In genomic region chr6:19795211-19795610, GRCh38 we compare ENCODE assay signal across 28 cellular contexts. TPM values are rescaled to one million over a fixed set of nuclear protein-coding genes. Genes with fewer than 3 reads are reported as not detected.
DNase-seq lines count a peak whose midpoint lies in the region; ATAC-seq, FAIRE-seq and TF ChIP-seq lines count a peak whose summit lies in the region.
"Had no signal": no experiment of that assay in that cellular context is flagged by ENCODE, and none has a peak within 500 bp of the region (broad histone marks: within the 10 kb centered on the region; RNA-seq: fewer than 3 reads in every experiment).

No MANE protein-coding gene starts in this region.

- H3K27ac ChIP-seq in small intestine (ENCODE audit: low read depth in 1 of 2, low read length in 1 of 2): no peak overlapping the region
- H3K27ac ChIP-seq: 22Rv1, HL-60, KMS-11, SJCRH30 had no signal

- H3K27me3 ChIP-seq in small intestine (ENCODE audit: control insufficient read depth in 2 of 2, insufficient read depth in 2 of 2, low read length in 2 of 2): peaks cover 0 to 2% of the 10 kb centered on the region in 2 donors
- H3K27me3 ChIP-seq: SJCRH30 had no signal

- H3K4me1 ChIP-seq in small intestine (ENCODE audit: control insufficient read depth in 2 of 2, insufficient read depth in 1 of 2, low read depth in 1 of 2, low read length in 1 of 2): peaks cover 0 to 3% of the 10 kb centered on the region in 2 donors
- H3K4me1 ChIP-seq: BE2C, HAP-1, SJCRH30 had no signal

- no peak overlapping the region for H3K4me3 Mint-ChIP-seq in T-cell
- H3K4me3 Mint-ChIP-seq: CD14-positive monocyte; CD8-positive, alpha-beta memory T cell; IgD-negative memory B cell had no signal

- H3K9me3 ChIP-seq in small intestine (ENCODE audit: control insufficient read depth, low read depth): no peaks in the 10 kb centered on the region
- H3K9me3 ChIP-seq: BE2C, HAP-1, SJCRH30 had no signal

- no peak for TF ChIP-seq CTCF in epithelial cell of esophagus (IDR thresholded peaks at IDR 0.05; ENCODE audit: insufficient read depth, low read depth, low read length, missing control alignments)

- DNase-seq in NCI-H146 (lab: John Stamatoyannopoulos, UW): peak; percentile 7
- DNase-seq in NCI-H146 treated with DMSO at 0.1 percent for 48 hours (lab: John Stamatoyannopoulos, UW; ENCODE audit: unreplicated experiment): no peak
- DNase-seq in RCC 7860 (ENCODE audit: low spot score): peak; percentile 31
- DNase-seq in epithelial cell of esophagus (ENCODE audit: low read depth): peak; percentile 2
- no peak for DNase-seq in small intestine
- DNase-seq in T-cell: no peak
- no peak for DNase-seq in NCI-H1092 (lab: John Stamatoyannopoulos, UW)
- DNase-seq: ACHN; BE2C; CD8-positive, alpha-beta memory T cell; DMS153; GOT3; NCI-H1092 treated with DMSO at 0.1 percent for 48 hours; NCI-H1436; NCI-H1930; NCI-H2107; NCI-H524; NCI-H82; SJCRH30 had no signal

- no peak for ATAC-seq in GM19397 (IDR thresholded peaks at IDR 0.05; ENCODE audit: unreplicated experiment)
- no peak for ATAC-seq in T-cell (replicated peaks in 1 of 4)
- ATAC-seq: Right ventricle myocardium inferior had no signal

- CTCF ChIA-PET in T-cell (lab: Charles Lee): interaction anchor here in 1 of 2 donors (0.6 kb wide), 1 partner anchor 22 kb away, joined by 3 read pairs; no protein-coding TSS in a partner anchor

- H3K4me1 Mint-ChIP-seq in T-cell: no peaks in the 10 kb centered on the region
- H3K4me1 Mint-ChIP-seq: CD14-positive monocyte; CD8-positive, alpha-beta memory T cell; IgD-negative memory B cell had no signal

- H3K27ac Mint-ChIP-seq in T-cell: no peak overlapping the region
- H3K27ac Mint-ChIP-seq: CD14-positive monocyte; CD8-positive, alpha-beta memory T cell had no signal

- H3K36me3 Mint-ChIP-seq in T-cell: no peaks in the 10 kb centered on the region
- H3K36me3 Mint-ChIP-seq: CD14-positive monocyte, IgD-negative memory B cell had no signal

- peaks cover 4 to 10% (median 10%) of the 10 kb centered on the region in 3 donors for H3K9me3 Mint-ChIP-seq in T-cell

- H3K27me3 Mint-ChIP-seq in T-cell: peaks cover 0 to 5% of the 10 kb centered on the region in 2 donors
- H3K27me3 Mint-ChIP-seq: IgD-negative memory B cell had no signal

- no peaks in the 10 kb centered on the region for H3K36me3 ChIP-seq in small intestine (ENCODE audit: control insufficient read depth in 2 of 2, insufficient read depth in 2 of 2, low read length in 2 of 2)
- H3K36me3 ChIP-seq: BE2C, HAP-1, SJCRH30 had no signal

- POLR2A ChIA-PET in T-cell (lab: Charles Lee): no interaction called here

- H3K4me3 ChIP-seq in epithelial cell of esophagus (ENCODE audit: low read length): no peak overlapping the region
- H3K4me3 ChIP-seq in small intestine (ENCODE audit: low read depth in 1 of 2, low read length in 2 of 2): no peak overlapping the region
- H3K4me3 ChIP-seq: HAP-1, SJCRH30 had no signal

- FAIRE-seq in RCC 7860 (lab: Jason Lieb, UNC) (peak; percentile 81), small intestine (lab: Jason Lieb, UNC) (no peak)
- FAIRE-seq: G401.6 had no signal

RNA-seq across cellular contexts. Expression of gene ID4, which starts 42.0 kb away (rescaled TPM):
- polyA plus RNA-seq in small intestine: 10 to 100 TPM in 1 of 3 donors, 1 to 10 TPM in 2; 2.5 to 10.1 (median 4.6) TPM
- total RNA-seq in T-cell: not detected
- total RNA-seq: CD8-positive, alpha-beta memory T cell had no signal
- polyA plus RNA-seq: CD14-positive monocyte; CD8-positive, alpha-beta memory T cell; IgD-negative memory B cell had no signal

Comparison
In these comparisons a context has a peak if more than half of its experiments do, and no peak if none do; other contexts are left out.
1. DNase-seq: peak in NCI-H146 (single experiment), RCC 7860 (single experiment) and epithelial cell of esophagus (single experiment); none in NCI-H146 treated with DMSO at 0.1 percent for 48 hours (single experiment), small intestine (single experiment), T-cell (0 of 34) and NCI-H1092 (single experiment).